Comparison of ENCODE assay signal across 9 cellular contexts in genomic region chr4:123102897-123103489, GRCh38.
DNase-seq lines count a peak whose midpoint lies in the region; ATAC-seq, FAIRE-seq and TF ChIP-seq lines count a peak whose summit lies in the region.
"Had no signal": no experiment of that assay in that cellular context is flagged by ENCODE, and none has a peak within 500 bp of the region (broad histone marks: within the 10 kb centered on the region; RNA-seq: fewer than 3 reads in every experiment).

No MANE protein-coding gene starts in this region.

- ATAC-seq in CD4-positive, CD25-positive, alpha-beta regulatory T cell (ENCODE audit: low read depth in 2 of 2), result peak in 1 of 2 donors; percentile 39
- ATAC-seq in GM18861 (IDR thresholded peaks at IDR 0.05; ENCODE audit: unreplicated experiment), result peak; percentile 86
- peak; percentile 78 for ATAC-seq in HG03159 (IDR thresholded peaks at IDR 0.05; ENCODE audit: unreplicated experiment)
- peak; percentile 59 for ATAC-seq in omental fat pad (ENCODE audit: low FRiP score)
- ATAC-seq in stimulated activated naive CD8-positive, alpha-beta T cell treated with anti-CD3 and anti-CD28 coated beads, Interleukin-15, Interleukin-2, amounts not matched to agents 100 U/mL and 50 U/mL, for 24 hours, result no peak
- ATAC-seq in HG03457 (IDR thresholded peaks at IDR 0.05; ENCODE audit: unreplicated experiment), result no peak

- no peaks in the 10 kb centered on the region for H3K27me3 ChIP-seq in CD4-positive, CD25-positive, alpha-beta regulatory T cell (ENCODE audit: control insufficient read depth, insufficient read depth, low read length)
- H3K27me3 ChIP-seq: SJSA1 had no signal

- H3K9me3 Mint-ChIP-seq in CD4-positive, CD25-positive, alpha-beta regulatory T cell, result no peaks in the 10 kb centered on the region

- TF ChIP-seq CTCF in omental fat pad (IDR thresholded peaks at IDR 0.05), result peak in 1 of 3 donors; percentile 10

- H3K36me3 ChIP-seq in CD4-positive, CD25-positive, alpha-beta regulatory T cell (ENCODE audit: control insufficient read depth, insufficient read depth, low read length), result peaks cover 2% of the 10 kb centered on the region
- H3K36me3 ChIP-seq: SJSA1 had no signal

- peak in 2 of 3 donors; percentile 20 to 38 for DNase-seq in CD4-positive, CD25-positive, alpha-beta regulatory T cell
- DNase-seq in RCC 7860 (ENCODE audit: low spot score), result peak; percentile 24
- peak; percentile 55 for DNase-seq in fibroblast of gingiva (ENCODE audit: low read depth)
- DNase-seq in omental fat pad (ENCODE audit: low spot score), result no peak
- no peak for DNase-seq in stimulated activated naive CD8-positive, alpha-beta T cell treated with anti-CD3 and anti-CD28 coated beads, Interleukin-15, Interleukin-2, amounts not matched to agents 100 U/mL and 50 U/mL, for 24 hours

- H3K4me3 Mint-ChIP-seq in CD4-positive, CD25-positive, alpha-beta regulatory T cell, result no peak overlapping the region

- H3K9me3 ChIP-seq in CD4-positive, CD25-positive, alpha-beta regulatory T cell (ENCODE audit: control insufficient read depth in 2 of 2, low read length in 2 of 2), result no peaks in the 10 kb centered on the region
- H3K9me3 ChIP-seq: SJSA1 had no signal

- peak; percentile 40 for FAIRE-seq in RCC 7860 (lab: Jason Lieb, UNC)

- H3K4me1 ChIP-seq in CD4-positive, CD25-positive, alpha-beta regulatory T cell (ENCODE audit: control insufficient read depth, insufficient read depth, low read length, poor library complexity, severe bottlenecking), result no peaks in the 10 kb centered on the region
- H3K4me1 ChIP-seq: SJSA1 had no signal

- peaks cover 0 to 4% (median 0%) of the 10 kb centered on the region in 4 donors for H3K4me1 Mint-ChIP-seq in CD4-positive, CD25-positive, alpha-beta regulatory T cell

- H3K36me3 Mint-ChIP-seq in CD4-positive, CD25-positive, alpha-beta regulatory T cell, result peaks cover 7% of the 10 kb centered on the region

- no peak overlapping the region for H3K27ac ChIP-seq in CD4-positive, CD25-positive, alpha-beta regulatory T cell (ENCODE audit: insufficient read depth, low read length, poor library complexity, severe bottlenecking)
- H3K27ac ChIP-seq: SJSA1 had no signal

- H3K27ac Mint-ChIP-seq in CD4-positive, CD25-positive, alpha-beta regulatory T cell, result no peak overlapping the region

- no peak overlapping the region for H3K4me3 ChIP-seq in CD4-positive, CD25-positive, alpha-beta regulatory T cell (ENCODE audit: low read depth, low read length)
- H3K4me3 ChIP-seq: SJSA1 had no signal

- H3K27me3 Mint-ChIP-seq in CD4-positive, CD25-positive, alpha-beta regulatory T cell, result no peaks in the 10 kb centered on the region

Comparison
In these comparisons a context has a peak if more than half of its experiments do, and no peak if none do; other contexts are left out.
1. ATAC-seq: peak in GM18861 (single experiment), HG03159 (single experiment) and omental fat pad (single experiment); none in stimulated activated naive CD8-positive, alpha-beta T cell treated with anti-CD3 and anti-CD28 coated beads, Interleukin-15, Interleukin-2, amounts not matched to agents 100 U/mL and 50 U/mL, for 24 hours (single experiment) and HG03457 (single experiment).
2. DNase-seq: peak in CD4-positive, CD25-positive, alpha-beta regulatory T cell (2 of 3), RCC 7860 (single experiment) and fibroblast of gingiva (single experiment); none in omental fat pad (single experiment) and stimulated activated naive CD8-positive, alpha-beta T cell treated with anti-CD3 and anti-CD28 coated beads, Interleukin-15, Interleukin-2, amounts not matched to agents 100 U/mL and 50 U/mL, for 24 hours (single experiment).